23 cellular contexts compared by ENCODE assay signal in the genomic region with DNA sequence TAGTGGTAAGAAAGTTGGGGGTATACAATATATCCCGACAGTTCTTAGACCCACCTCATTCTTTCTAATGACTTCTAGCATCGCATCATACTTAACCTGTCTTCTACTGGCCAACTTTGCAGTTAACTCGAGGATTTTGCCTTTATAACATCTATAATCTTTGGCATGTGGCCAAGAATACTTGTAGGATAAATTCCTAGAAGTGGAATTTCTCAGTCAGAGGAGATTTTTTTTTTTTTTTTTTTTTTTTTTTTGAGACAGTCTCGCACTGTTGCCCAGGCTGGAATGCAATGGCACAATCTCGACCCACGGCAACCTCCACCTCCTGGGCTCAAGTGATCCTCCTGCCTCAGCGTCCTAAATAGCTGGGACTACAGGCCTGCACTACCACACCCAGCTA.
A peak's percentile ranks its signal among the peaks of the same experiment; 100 is the strongest.
DNase-seq lines count a peak whose midpoint lies in the region; ATAC-seq, FAIRE-seq and TF ChIP-seq lines count a peak whose summit lies in the region.
"Had no signal": no experiment of that assay in that cellular context is flagged by ENCODE, and none has a peak within 500 bp of the region (broad histone marks: within the 10 kb centered on the region; RNA-seq: fewer than 3 reads in every experiment).

No MANE protein-coding gene starts in this region.

- 70% methylated on average over 7 of the region's 7 CpGs for WGBS in A549 (ENCODE audit: missing lambda C conversion rate)

- H3K27me3 ChIP-seq in astrocyte (ENCODE audit: insufficient read depth, low read length) (no peaks in the 10 kb centered on the region), upper lobe of right lung (no peaks in the 10 kb centered on the region)
- H3K27me3 ChIP-seq: heart right ventricle, sigmoid colon, testis had no signal

- H3K9ac ChIP-seq in astrocyte (ENCODE audit: low read length), result no peak overlapping the region

- H3K9me3 Mint-ChIP-seq in astrocyte (ENCODE audit: unreplicated experiment), result no peaks in the 10 kb centered on the region
- no peaks in the 10 kb centered on the region for H3K9me3 Mint-ChIP-seq in activated naive CD4-positive, alpha-beta T cell treated with anti-CD3 and anti-CD28 coated beads, Interleukin-2, amount 10 ng/mL, durations not matched to agents 7 days and 5 days
- H3K9me3 Mint-ChIP-seq: activated CD4-positive, alpha-beta memory T cell treated with anti-CD3 and anti-CD28 coated beads, Interleukin-2, amount 10 ng/mL, durations not matched to agents 7 days and 5 days; activated naive CD8-positive, alpha-beta T cell treated with anti-CD3 and anti-CD28 coated beads, Interleukin-2, amount 10 ng/mL, durations not matched to agents 7 days and 5 days had no signal

- peaks cover 2% of the 10 kb centered on the region for H3K4me1 Mint-ChIP-seq in astrocyte (ENCODE audit: low read depth, unreplicated experiment)
- H3K4me1 Mint-ChIP-seq in activated naive CD4-positive, alpha-beta T cell treated with anti-CD3 and anti-CD28 coated beads, Interleukin-2, amount 10 ng/mL, durations not matched to agents 7 days and 5 days, result peaks cover 9% of the 10 kb centered on the region
- H3K4me1 Mint-ChIP-seq: activated CD4-positive, alpha-beta memory T cell treated with anti-CD3 and anti-CD28 coated beads, Interleukin-2, amount 10 ng/mL, durations not matched to agents 7 days and 5 days; B cell had no signal

- H3K4me3 Mint-ChIP-seq in astrocyte (ENCODE audit: unreplicated experiment), result no peak overlapping the region
- H3K4me3 Mint-ChIP-seq in activated naive CD4-positive, alpha-beta T cell treated with anti-CD3 and anti-CD28 coated beads, Interleukin-2, amount 10 ng/mL, durations not matched to agents 7 days and 5 days, result no peak overlapping the region
- H3K4me3 Mint-ChIP-seq: activated CD4-positive, alpha-beta memory T cell treated with anti-CD3 and anti-CD28 coated beads, Interleukin-2, amount 10 ng/mL, durations not matched to agents 7 days and 5 days; activated naive CD8-positive, alpha-beta T cell treated with anti-CD3 and anti-CD28 coated beads, Interleukin-2, amount 10 ng/mL, durations not matched to agents 7 days and 5 days; B cell had no signal

- H3K4me2 ChIP-seq in A549 (peak overlapping the region; percentile 18; the same call in 1 of the 3 replicates), astrocyte (ENCODE audit: low read length) (no peak overlapping the region)

- no peak overlapping the region for H3K27ac Mint-ChIP-seq in astrocyte (ENCODE audit: unreplicated experiment)
- H3K27ac Mint-ChIP-seq in activated naive CD4-positive, alpha-beta T cell treated with anti-CD3 and anti-CD28 coated beads, Interleukin-2, amount 10 ng/mL, durations not matched to agents 7 days and 5 days, result no peak overlapping the region
- H3K27ac Mint-ChIP-seq: activated CD4-positive, alpha-beta memory T cell treated with anti-CD3 and anti-CD28 coated beads, Interleukin-2, amount 10 ng/mL, durations not matched to agents 7 days and 5 days; activated naive CD8-positive, alpha-beta T cell treated with anti-CD3 and anti-CD28 coated beads, Interleukin-2, amount 10 ng/mL, durations not matched to agents 7 days and 5 days; B cell had no signal

- H2AFZ ChIP-seq in astrocyte (ENCODE audit: low read depth, low read length), result no peak overlapping the region

- H3K27ac ChIP-seq in A549 (peak overlapping the region in 1 of 2 experiments; percentile 65; a peak in 2 of 6 replicates), astrocyte (ENCODE audit: low read depth, low read length) (no peak overlapping the region), upper lobe of right lung (no peak overlapping the region)
- H3K27ac ChIP-seq: epithelial cell of prostate, testis, WERI-Rb-1 had no signal

- FAIRE-seq in A549 (lab: Jason Lieb, UNC) (no peak), astrocyte (lab: Jason Lieb, UNC) (no peak)
- FAIRE-seq: colon, keratinocyte had no signal

- POLR2A ChIA-PET in A549 (lab: Yijun Ruan, JAX), result no interaction called here

- H3K4me1 ChIP-seq in A549 (peaks cover 49% of the 10 kb centered on the region), astrocyte (ENCODE audit: insufficient read depth, low read length) (no peaks in the 10 kb centered on the region), upper lobe of right lung (no peaks in the 10 kb centered on the region)

- H3K4me3 ChIP-seq in A549 (no peak overlapping the region), astrocyte (ENCODE audit: insufficient read depth, low read depth, low read length) (no peak overlapping the region), upper lobe of right lung (no peak overlapping the region)
- H3K4me3 ChIP-seq: heart right ventricle, sigmoid colon, testis had no signal

- DNase-seq in A549 (ENCODE audit: low read depth in 1 of 2, low spot score in 1 of 2) (no peak), GM03348 (ENCODE audit: low spot score) (peak; percentile 18), astrocyte (ENCODE audit: low read depth) (peak; percentile 58), glomerular visceral epithelial cell (ENCODE audit: extremely low spot score) (peak; percentile 69), upper lobe of right lung (no peak), DMS114 treated with DMSO at 0.1 percent for 48 hours (lab: John Stamatoyannopoulos, UW; ENCODE audit: unreplicated experiment) (no peak), HK-2 (ENCODE audit: unreplicated experiment) (no peak)
- DNase-seq in activated naive CD4-positive, alpha-beta T cell treated with anti-CD3 and anti-CD28 coated beads, Interleukin-2, amount 10 ng/mL, durations not matched to agents 7 days and 5 days, result no peak
- DNase-seq: activated CD4-positive, alpha-beta memory T cell treated with anti-CD3 and anti-CD28 coated beads, Interleukin-2, amount 10 ng/mL, durations not matched to agents 7 days and 5 days; activated naive CD8-positive, alpha-beta T cell treated with anti-CD3 and anti-CD28 coated beads, Interleukin-2, amount 10 ng/mL, durations not matched to agents 7 days and 5 days; activated T-cell treated with anti-CD3 and anti-CD28 coated beads, Interleukin-2, amount 50 U/mL, for 48 hours; DMS53; heart right ventricle; NCI-H1930; sigmoid colon; stimulated activated CD4-positive, alpha-beta T cell treated with anti-CD3 and anti-CD28 coated beads, Interleukin-2, amount 100 ng/mL, for 48 hours; testis; WERI-Rb-1 had no signal

- peaks cover 27% of the 10 kb centered on the region for H3K36me3 Mint-ChIP-seq in astrocyte (ENCODE audit: low read depth, unreplicated experiment)
- H3K36me3 Mint-ChIP-seq in activated naive CD4-positive, alpha-beta T cell treated with anti-CD3 and anti-CD28 coated beads, Interleukin-2, amount 10 ng/mL, durations not matched to agents 7 days and 5 days, result no peaks in the 10 kb centered on the region
- H3K36me3 Mint-ChIP-seq: activated naive CD8-positive, alpha-beta T cell treated with anti-CD3 and anti-CD28 coated beads, Interleukin-2, amount 10 ng/mL, durations not matched to agents 7 days and 5 days had no signal

- intact Hi-C loops in upper lobe of right lung (cut with DNase I), result no loop called here

- ATAC-seq in A549, result no peak
- ATAC-seq in upper lobe of right lung, result no peak
- ATAC-seq: heart right ventricle, Right ventricle myocardium inferior had no signal

- no peaks in the 10 kb centered on the region; the same call in 2 of the 3 replicates for H3K9me3 ChIP-seq in A549
- no peaks in the 10 kb centered on the region for H3K9me3 ChIP-seq in astrocyte (ENCODE audit: insufficient read depth, low read depth, low read length)
- no peaks in the 10 kb centered on the region for H3K9me3 ChIP-seq in upper lobe of right lung
- H3K9me3 ChIP-seq: heart right ventricle, sigmoid colon, testis had no signal

- CTCF ChIA-PET in A549 (lab: Yijun Ruan, JAX), result interaction anchor here (0.6 to 1.1 kb wide), 3 partner anchors 8 to 204 kb away, joined by 3 read pairs; no protein-coding TSS in a partner anchor
- CTCF ChIA-PET in activated naive CD4-positive, alpha-beta T cell treated with anti-CD3 and anti-CD28 coated beads, Interleukin-2, amount 10 ng/mL, durations not matched to agents 7 days and 5 days (lab: Charles Lee), result interaction anchor here (1.2 kb wide), 2 partner anchors 15 to 75 kb away, joined by 3 read pairs; no protein-coding TSS in a partner anchor

- no peak for TF ChIP-seq POLR2A in A549 (IDR thresholded peaks at IDR 0.05; ENCODE audit: low read length)

- TF ChIP-seq EP300 in A549 (IDR thresholded peaks at IDR 0.05), result no peak

- no peaks in the 10 kb centered on the region for H3K36me3 ChIP-seq in astrocyte (ENCODE audit: insufficient read depth, low read length)
- H3K36me3 ChIP-seq in upper lobe of right lung, result no peaks in the 10 kb centered on the region
- H3K36me3 ChIP-seq: WERI-Rb-1 had no signal

- H3K79me2 ChIP-seq in astrocyte (ENCODE audit: insufficient read depth, low read length), result peaks cover 16% of the 10 kb centered on the region

- TF ChIP-seq CTCF in A549 (IDR thresholded peaks at IDR 0.05), result no peak
- no peak for TF ChIP-seq CTCF in astrocyte (IDR thresholded peaks at IDR 0.05; ENCODE audit: insufficient read depth, low read depth, low read length)
- TF ChIP-seq CTCF in upper lobe of right lung (IDR thresholded peaks at IDR 0.05), result no peak

- no peaks in the 10 kb centered on the region for H3K27me3 Mint-ChIP-seq in astrocyte (ENCODE audit: low read depth, unreplicated experiment)
- no peaks in the 10 kb centered on the region for H3K27me3 Mint-ChIP-seq in activated naive CD4-positive, alpha-beta T cell treated with anti-CD3 and anti-CD28 coated beads, Interleukin-2, amount 10 ng/mL, durations not matched to agents 7 days and 5 days
- H3K27me3 Mint-ChIP-seq: activated CD4-positive, alpha-beta memory T cell treated with anti-CD3 and anti-CD28 coated beads, Interleukin-2, amount 10 ng/mL, durations not matched to agents 7 days and 5 days; activated naive CD8-positive, alpha-beta T cell treated with anti-CD3 and anti-CD28 coated beads, Interleukin-2, amount 10 ng/mL, durations not matched to agents 7 days and 5 days had no signal

- H4K20me1 ChIP-seq in astrocyte (ENCODE audit: insufficient read depth, low read length), result peaks cover 52% of the 10 kb centered on the region

- TF ChIP-seq RAD21 in A549 (conservative IDR thresholded peaks at IDR 0.05 in 1 of 2, IDR thresholded peaks at IDR 0.05 in 1 of 2), result no peak

TF ChIP-seq in A549, 52 proteins besides CTCF, POLR2A, EP300 and RAD21:
- TF ChIP-seq, protein P1, sequence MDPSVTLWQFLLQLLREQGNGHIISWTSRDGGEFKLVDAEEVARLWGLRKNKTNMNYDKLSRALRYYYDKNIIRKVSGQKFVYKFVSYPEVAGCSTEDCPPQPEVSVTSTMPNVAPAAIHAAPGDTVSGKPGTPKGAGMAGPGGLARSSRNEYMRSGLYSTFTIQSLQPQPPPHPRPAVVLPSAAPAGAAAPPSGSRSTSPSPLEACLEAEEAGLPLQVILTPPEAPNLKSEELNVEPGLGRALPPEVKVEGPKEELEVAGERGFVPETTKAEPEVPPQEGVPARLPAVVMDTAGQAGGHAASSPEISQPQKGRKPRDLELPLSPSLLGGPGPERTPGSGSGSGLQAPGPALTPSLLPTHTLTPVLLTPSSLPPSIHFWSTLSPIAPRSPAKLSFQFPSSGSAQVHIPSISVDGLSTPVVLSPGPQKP (IDR thresholded peaks at IDR 0.05; ENCODE audit: low read depth, low read length), result no peak
- no peak for TF ChIP-seq KDM1A (IDR thresholded peaks at IDR 0.05; ENCODE audit: low read depth)
- TF ChIP-seq RNF2 (IDR thresholded peaks at IDR 0.05; ENCODE audit: borderline replicate concordance, low read depth), result no peak
- TF ChIP-seq JUN (IDR thresholded peaks at IDR 0.05), result 0 out of 5 replicates have a peak, but pooled peaks of 1 of the 2 experiments have one; percentile 30
- no peak for TF ChIP-seq CHD4 (IDR thresholded peaks at IDR 0.05; ENCODE audit: borderline replicate concordance)
TF ChIP-seq in A549: peak in this region for 1.

Comparison
In these comparisons a context has a peak if more than half of its experiments do, and no peak if none do; other contexts are left out.
1. DNase-seq: peak in GM03348 (single experiment), astrocyte (single experiment) and glomerular visceral epithelial cell (single experiment); none in A549 (0 of 2), upper lobe of right lung (single experiment), DMS114 treated with DMSO at 0.1 percent for 48 hours (single experiment), activated naive CD4-positive, alpha-beta T cell treated with anti-CD3 and anti-CD28 coated beads, Interleukin-2, amount 10 ng/mL, durations not matched to agents 7 days and 5 days (single experiment) and HK-2 (single experiment).